ENCODE assay signal across 20 cellular contexts in genomic region chr15:73941449-73941848, GRCh38. TPM values are rescaled to one million over a fixed set of nuclear protein-coding genes. Genes with fewer than 3 reads are reported as not detected.
DNase-seq lines count a peak whose midpoint lies in the region; FAIRE-seq and TF ChIP-seq lines count a peak whose summit lies in the region.
"Had no signal": no experiment of that assay in that cellular context is flagged by ENCODE, and none has a peak within 500 bp of the region (broad histone marks: within the 10 kb centered on the region; RNA-seq: fewer than 3 reads in every experiment).

No MANE protein-coding gene starts in this region.

- no peaks in the 10 kb centered on the region for H3K27me3 Mint-ChIP-seq in chondrocyte (ENCODE audit: low read depth)
- H3K27me3 Mint-ChIP-seq in osteocyte (ENCODE audit: unreplicated experiment), result no peaks in the 10 kb centered on the region
- H3K27me3 Mint-ChIP-seq: activated CD4-positive, alpha-beta memory T cell treated with anti-CD3 and anti-CD28 coated beads, Interleukin-2, amount 10 ng/mL, durations not matched to agents 7 days and 5 days had no signal

- CTCF ChIA-PET in AG04449 (lab: Yijun Ruan, JAX), result interaction anchor here (0.6 to 5.4 kb wide), 13 partner anchors 9 to 241 kb away, joined by 3 to 47 read pairs (median 5); no protein-coding TSS in a partner anchor

- no peaks in the 10 kb centered on the region for H3K9me3 ChIP-seq in HUES6 (ENCODE audit: control insufficient read depth, insufficient read depth, low read depth, low read length)
- H3K9me3 ChIP-seq: esophagus squamous epithelium, MG63 had no signal

- H3K4me3 Mint-ChIP-seq in chondrocyte (ENCODE audit: unreplicated experiment), result no peak overlapping the region
- H3K4me3 Mint-ChIP-seq in osteocyte (ENCODE audit: unreplicated experiment), result no peak overlapping the region
- H3K4me3 Mint-ChIP-seq: activated CD4-positive, alpha-beta memory T cell treated with anti-CD3 and anti-CD28 coated beads, Interleukin-2, amount 10 ng/mL, durations not matched to agents 7 days and 5 days; naive B cell had no signal

- H3K4me1 Mint-ChIP-seq in chondrocyte (ENCODE audit: low read depth), result peaks cover 86% of the 10 kb centered on the region
- H3K4me1 Mint-ChIP-seq in osteocyte (ENCODE audit: unreplicated experiment), result peaks cover 73% of the 10 kb centered on the region

- H3K36me3 ChIP-seq in HUES6 (ENCODE audit: control insufficient read depth, insufficient read depth, low read length), result no peaks in the 10 kb centered on the region
- H3K36me3 ChIP-seq: esophagus squamous epithelium had no signal

- peak overlapping the region; percentile 6; the same call in 1 of the 2 replicates for H3K4me3 ChIP-seq in AG04449 (ENCODE audit: low read depth, low read length)
- H3K4me3 ChIP-seq in HUES6 (ENCODE audit: low read depth, low read length), result no peak overlapping the region
- H3K4me3 ChIP-seq: esophagus squamous epithelium, MG63 had no signal

- peaks cover 30% of the 10 kb centered on the region; the same call in 1 of the 2 replicates for H3K4me1 ChIP-seq in HUES6 (ENCODE audit: control insufficient read depth, insufficient read depth, low read length)

- H3K9me3 Mint-ChIP-seq in chondrocyte (ENCODE audit: low read depth) (no peaks in the 10 kb centered on the region), osteocyte (ENCODE audit: unreplicated experiment) (no peaks in the 10 kb centered on the region)
- H3K9me3 Mint-ChIP-seq: activated CD4-positive, alpha-beta memory T cell treated with anti-CD3 and anti-CD28 coated beads, Interleukin-2, amount 10 ng/mL, durations not matched to agents 7 days and 5 days; activated T-helper 2 cell treated with anti-CD3 and anti-CD28 coated beads, Interferon-gamma antibody, Interleukin-2, Interleukin-4, amounts not matched to agents 10 μg/mL and 5 μg/mL and 100 μg/mL, durations not matched to agents 14 hours and 24 hours and 36 hours; naive B cell had no signal

- TF ChIP-seq CTCF in AG04449 (IDR thresholded peaks at IDR 0.05; ENCODE audit: insufficient read depth, low read length, missing control alignments) (no peak), chondrocyte (IDR thresholded peaks at IDR 0.05) (no peak), osteocyte (IDR thresholded peaks at IDR 0.05) (no peak)

- no peak for FAIRE-seq in HTR-8/SVneo (lab: Jason Lieb, UNC)
- FAIRE-seq: GM18507 had no signal

- H3K27ac Mint-ChIP-seq in chondrocyte (ENCODE audit: unreplicated experiment) (peak overlapping the region; percentile 97), osteocyte (ENCODE audit: unreplicated experiment) (peak overlapping the region; percentile 88)
- H3K27ac Mint-ChIP-seq: activated T-helper 2 cell treated with anti-CD3 and anti-CD28 coated beads, Interferon-gamma antibody, Interleukin-2, Interleukin-4, amounts not matched to agents 10 μg/mL and 5 μg/mL and 100 μg/mL, durations not matched to agents 14 hours and 24 hours and 36 hours; naive B cell had no signal

- POLR2A ChIA-PET in AG04449 (lab: Yijun Ruan, JAX), result interaction anchor here (1.2 to 3.0 kb wide), 5 partner anchors 10 to 18 kb away, joined by 4 to 39 read pairs (median 12); partner anchors contain the start of gene LOXL1

- no peak for DNase-seq in AG04449 (ENCODE audit: low read depth, low spot score)
- no peak for DNase-seq in chondrocyte (ENCODE audit: low spot score)
- no peak for DNase-seq in osteocyte (ENCODE audit: extremely low spot score, unreplicated experiment)
- no peak for DNase-seq in epidermal melanocyte (ENCODE audit: insufficient read length, low spot score)
- DNase-seq in GM19240 (ENCODE audit: insufficient read length, low spot score), result no peak
- no peak for DNase-seq in MV-4-11 (lab: John Stamatoyannopoulos, UW)
- no peak for DNase-seq in HTR-8/SVneo (ENCODE audit: insufficient read length, low spot score)
- DNase-seq: amygdala; cortex of kidney; esophagus squamous epithelium; naive B cell; NCI-H2029 treated with DMSO at 0.1 percent for 48 hours; retina; SIG-M5; stimulated activated CD8-positive, alpha-beta memory T cell treated with anti-CD3 and anti-CD28 coated beads, Interleukin-4, amount 100 ng/mL, for 48 hours had no signal

- H3K9ac ChIP-seq in HUES6 (ENCODE audit: low read length), result peak overlapping the region; percentile 19

- H3K36me3 Mint-ChIP-seq in chondrocyte (ENCODE audit: low read depth) (peaks cover 16% of the 10 kb centered on the region), osteocyte (ENCODE audit: unreplicated experiment) (peaks cover 22% of the 10 kb centered on the region)
- H3K36me3 Mint-ChIP-seq: naive B cell had no signal

- H3K27ac ChIP-seq in HUES6 (ENCODE audit: low read depth, low read length), result no peak overlapping the region

- H3K27me3 ChIP-seq in HUES6 (ENCODE audit: control insufficient read depth, insufficient read depth, low read length), result no peaks in the 10 kb centered on the region
- H3K27me3 ChIP-seq: esophagus squamous epithelium, MG63 had no signal

RNA-seq across cellular contexts. Expression of gene LOXL1, which starts 15.2 kb away (rescaled TPM):
- total RNA-seq in chondrocyte (428 to 446 TPM (median 444 TPM) in 3 replicates), osteocyte (398 and 417 TPM in 2 replicates)

RNA-seq across cellular contexts. Expression of gene STOML1, which starts 50.6 kb away (rescaled TPM):
- total RNA-seq in chondrocyte, result 18.0 to 26.4 TPM (median 18.9 TPM) in 3 replicates
- 17.1 and 18.3 TPM in 2 replicates for total RNA-seq in osteocyte

RNA-seq across cellular contexts. Expression of gene PML, which starts 53.1 kb away (rescaled TPM):
- total RNA-seq in chondrocyte (38.8 to 44.3 TPM (median 40.0 TPM) in 3 replicates), osteocyte (60.6 and 63.1 TPM in 2 replicates)
